25 cellular contexts compared by ENCODE assay signal in the genomic region with DNA sequence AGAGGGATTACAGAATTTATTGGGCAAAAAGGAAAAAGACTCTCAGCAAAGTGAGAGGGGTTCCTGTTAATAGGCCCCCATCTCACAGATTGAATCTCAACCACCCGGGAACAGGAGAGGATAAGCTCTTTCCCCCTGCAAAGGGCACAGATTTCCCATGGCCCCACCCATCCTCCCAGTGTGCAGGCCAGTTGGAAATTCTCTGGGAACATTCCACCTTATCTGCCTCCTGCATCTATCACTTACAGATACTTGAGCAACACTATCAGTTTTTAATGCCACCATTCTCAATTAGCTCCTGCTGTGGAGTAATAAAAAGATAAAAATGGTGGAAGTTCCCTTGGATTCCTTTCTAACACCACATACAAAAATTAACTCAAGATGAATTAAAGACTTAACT.
DNase-seq lines count a peak whose midpoint lies in the region; ATAC-seq and TF ChIP-seq lines count a peak whose summit lies in the region.
"Had no signal": no experiment of that assay in that cellular context is flagged by ENCODE, and none has a peak within 500 bp of the region (broad histone marks: within the 10 kb centered on the region; RNA-seq: fewer than 3 reads in every experiment).

No MANE protein-coding gene starts in this region.

- no peak overlapping the region for H3K23ac ChIP-seq in mesenchymal stem cell (ENCODE audit: low read length in 2 of 2)

- H3K9me3 ChIP-seq in endodermal cell (ENCODE audit: control insufficient read depth, low read length) (no peaks in the 10 kb centered on the region), mesenchymal stem cell (ENCODE audit: control insufficient read depth, low read length) (peaks cover 8% of the 10 kb centered on the region), neural progenitor cell (ENCODE audit: low read depth) (no peaks in the 10 kb centered on the region), upper lobe of left lung (no peaks in the 10 kb centered on the region), gastroesophageal sphincter (no peaks in the 10 kb centered on the region)
- H3K9me3 ChIP-seq: BE2C, BLaER1 had no signal

- no peak for ATAC-seq in upper lobe of left lung (ENCODE audit: low FRiP score in 2 of 2)
- ATAC-seq in gastroesophageal sphincter, result no peak
- ATAC-seq: GM12878 had no signal

- H3K4me1 Mint-ChIP-seq in endodermal cell, result peaks cover 20% of the 10 kb centered on the region
- H3K4me1 Mint-ChIP-seq in neural progenitor cell, result peaks cover 10% of the 10 kb centered on the region
- H3K4me1 Mint-ChIP-seq: CD14-positive monocyte; CD4-positive, alpha-beta memory T cell; CD8-positive, alpha-beta memory T cell had no signal

- no peak overlapping the region for H2BK12ac ChIP-seq in mesenchymal stem cell (ENCODE audit: low read length in 2 of 2)

- H3K27ac ChIP-seq in endodermal cell (ENCODE audit: low read depth, low read length), result no peak overlapping the region
- H3K27ac ChIP-seq in mesenchymal stem cell (ENCODE audit: low read length, poor library complexity, severe bottlenecking), result no peak overlapping the region
- no peak overlapping the region for H3K27ac ChIP-seq in neural progenitor cell
- H3K27ac ChIP-seq in upper lobe of left lung, result no peak overlapping the region
- no peak overlapping the region for H3K27ac ChIP-seq in substantia nigra (ENCODE audit: low read depth, low read length, poor library complexity, severe bottlenecking)
- no peak overlapping the region for H3K27ac ChIP-seq in gastroesophageal sphincter
- H3K27ac ChIP-seq: BLaER1 had no signal

- H4K8ac ChIP-seq in mesenchymal stem cell (ENCODE audit: low read length), result no peak overlapping the region

- H3K9ac ChIP-seq in endodermal cell (ENCODE audit: extremely low read depth, low read length, poor library complexity, severe bottlenecking), result no peak overlapping the region
- H3K9ac ChIP-seq in mesenchymal stem cell (ENCODE audit: low read length), result no peak overlapping the region
- H3K9ac ChIP-seq in neural progenitor cell, result no peak overlapping the region
- H3K9ac ChIP-seq: BLaER1 had no signal

- H3K4me3 Mint-ChIP-seq in endodermal cell (no peak overlapping the region), neural progenitor cell (no peak overlapping the region)
- H3K4me3 Mint-ChIP-seq: CD14-positive monocyte; CD4-positive, alpha-beta memory T cell; CD4-positive, CD25-positive, alpha-beta regulatory T cell; CD8-positive, alpha-beta memory T cell had no signal

- H3F3A ChIP-seq in neural progenitor cell (ENCODE audit: low read depth), result no peaks in the 10 kb centered on the region

- H2AFZ ChIP-seq in mesenchymal stem cell (ENCODE audit: low read depth, low read length) (no peak overlapping the region), neural progenitor cell (replicated peaks) (no peak overlapping the region)

- H3K18ac ChIP-seq in mesenchymal stem cell (ENCODE audit: low read depth in 1 of 2, low read length in 2 of 2), result no peak overlapping the region

- H3K4me3 ChIP-seq in endodermal cell (ENCODE audit: low read length), result no peak overlapping the region
- no peak overlapping the region for H3K4me3 ChIP-seq in mesenchymal stem cell (ENCODE audit: insufficient read depth in 1 of 2, low read depth in 1 of 2, low read length in 2 of 2)
- no peak overlapping the region for H3K4me3 ChIP-seq in neural progenitor cell
- H3K4me3 ChIP-seq in upper lobe of left lung, result no peak overlapping the region
- no peak overlapping the region for H3K4me3 ChIP-seq in gastroesophageal sphincter
- H3K4me3 ChIP-seq: BLaER1, GM12878 had no signal

- peaks cover 14% of the 10 kb centered on the region for H3K4me1 ChIP-seq in endodermal cell (ENCODE audit: control insufficient read depth, insufficient read depth, low read length)
- no peaks in the 10 kb centered on the region for H3K4me1 ChIP-seq in mesenchymal stem cell (ENCODE audit: control insufficient read depth, insufficient read depth, low read depth, low read length)
- peaks cover 14% of the 10 kb centered on the region for H3K4me1 ChIP-seq in neural progenitor cell
- H3K4me1 ChIP-seq in upper lobe of left lung, result no peaks in the 10 kb centered on the region
- no peaks in the 10 kb centered on the region for H3K4me1 ChIP-seq in gastroesophageal sphincter
- H3K4me1 ChIP-seq: BE2C, BLaER1 had no signal

- no peak overlapping the region for H3K4ac ChIP-seq in mesenchymal stem cell (ENCODE audit: low read depth in 1 of 2, low read length in 2 of 2)

- TF ChIP-seq CTCF in endodermal cell (conservative IDR thresholded peaks at IDR 0.05) (no peak), neural progenitor cell (IDR thresholded peaks at IDR 0.05) (no peak), upper lobe of left lung (IDR thresholded peaks at IDR 0.05) (no peak), gastroesophageal sphincter (IDR thresholded peaks at IDR 0.05) (no peak)

- no peaks in the 10 kb centered on the region for H4K20me1 ChIP-seq in neural progenitor cell (ENCODE audit: low read depth)
- H4K20me1 ChIP-seq: BLaER1 had no signal

- TF ChIP-seq EP300 in upper lobe of left lung (IDR thresholded peaks at IDR 0.05), result no peak
- no peak for TF ChIP-seq EP300 in gastroesophageal sphincter (IDR thresholded peaks at IDR 0.05)

- H3K14ac ChIP-seq in mesenchymal stem cell (ENCODE audit: low read length in 2 of 2), result no peak overlapping the region

- 69% methylated on average over 1 of the region's 1 CpG; no CpG with 5 or more reads in 1 of the 2 experiments for WGBS in endodermal cell (ENCODE audit: insufficient coverage in 1 of 2, insufficient read length in 1 of 2), 2 experiments
- WGBS in mesenchymal stem cell, result 23% methylated on average over 1 of the region's 1 CpG
- 55 to 60% methylated on average over 1 of the region's 1 CpG for WGBS in upper lobe of left lung, 2 donors
- WGBS in gastroesophageal sphincter (ENCODE audit: low coverage in 1 of 2), 2 donors, result 64 to 100% methylated on average over 1 of the region's 1 CpG

- H3K27me3 Mint-ChIP-seq in endodermal cell (ENCODE audit: insufficient read depth) (peaks cover 4% of the 10 kb centered on the region), neural progenitor cell (ENCODE audit: insufficient read depth, low read depth) (no peaks in the 10 kb centered on the region)
- H3K27me3 Mint-ChIP-seq: CD4-positive, alpha-beta memory T cell; CD4-positive, CD25-positive, alpha-beta regulatory T cell; CD8-positive, alpha-beta memory T cell had no signal

- no peaks in the 10 kb centered on the region for H3K79me2 ChIP-seq in neural progenitor cell (ENCODE audit: low read depth)

- H3K79me1 ChIP-seq in mesenchymal stem cell (replicated peaks; ENCODE audit: low read length, poor library complexity, severe bottlenecking), result no peaks in the 10 kb centered on the region

- DNase-seq in endodermal cell (peak; percentile 49), mesenchymal stem cell (peak; percentile 12), neural progenitor cell (ENCODE audit: low spot score) (peak; percentile 12), upper lobe of left lung (no peak), substantia nigra (lab: John Stamatoyannopoulos, UW) (no peak), OCI-M1 (lab: John Stamatoyannopoulos, UW) (no peak)
- DNase-seq: 8988T; ACHN; BE2C; C1 segment of cervical spinal cord; CD4-positive, alpha-beta memory T cell; CD4-positive, CD25-positive, alpha-beta regulatory T cell; CD8-positive, alpha-beta memory T cell; COR-L47; DMS 273 treated with DMSO at 0.1 percent for 48 hours; DMS153; DMS53; DMS79; DND-41; EL; GDM1 had no signal

- H3K27ac Mint-ChIP-seq in endodermal cell (no peak overlapping the region), neural progenitor cell (no peak overlapping the region)
- H3K27ac Mint-ChIP-seq: CD14-positive monocyte; CD4-positive, alpha-beta memory T cell; CD4-positive, CD25-positive, alpha-beta regulatory T cell had no signal

- no peak overlapping the region for H2AK5ac ChIP-seq in mesenchymal stem cell (ENCODE audit: low read length, severe bottlenecking)

- TF ChIP-seq POLR2A in upper lobe of left lung (IDR thresholded peaks at IDR 0.05) (no peak), gastroesophageal sphincter (IDR thresholded peaks at IDR 0.05) (no peak)

- H3K36me3 Mint-ChIP-seq in endodermal cell (ENCODE audit: low read depth) (no peaks in the 10 kb centered on the region), neural progenitor cell (no peaks in the 10 kb centered on the region)
- H3K36me3 Mint-ChIP-seq: CD14-positive monocyte; CD4-positive, alpha-beta memory T cell; CD4-positive, CD25-positive, alpha-beta regulatory T cell; CD8-positive, alpha-beta memory T cell had no signal

- no peak overlapping the region for H2BK120ac ChIP-seq in mesenchymal stem cell (ENCODE audit: low read depth, low read length)

- H4K91ac ChIP-seq in mesenchymal stem cell (ENCODE audit: low read length), result no peak overlapping the region

- no peak overlapping the region for H2BK15ac ChIP-seq in mesenchymal stem cell (ENCODE audit: low read depth, poor library complexity, severe bottlenecking)

- no peaks in the 10 kb centered on the region for H3K27me3 ChIP-seq in endodermal cell (ENCODE audit: control insufficient read depth, insufficient read depth, low read length, poor library complexity, severe bottlenecking)
- no peaks in the 10 kb centered on the region for H3K27me3 ChIP-seq in mesenchymal stem cell (ENCODE audit: control insufficient read depth in 1 of 2, insufficient read depth in 1 of 2, low read length in 2 of 2)
- H3K27me3 ChIP-seq in neural progenitor cell, result no peaks in the 10 kb centered on the region
- no peaks in the 10 kb centered on the region for H3K27me3 ChIP-seq in upper lobe of left lung
- H3K27me3 ChIP-seq in gastroesophageal sphincter, result no peaks in the 10 kb centered on the region
- H3K27me3 ChIP-seq: BE2C, BLaER1 had no signal

- no peaks in the 10 kb centered on the region for H3K9me3 Mint-ChIP-seq in endodermal cell
- H3K9me3 Mint-ChIP-seq in neural progenitor cell, result no peaks in the 10 kb centered on the region

- H2BK5ac ChIP-seq in mesenchymal stem cell (ENCODE audit: low read depth, low read length, poor library complexity, severe bottlenecking), result no peak overlapping the region

- H3K4me2 ChIP-seq in mesenchymal stem cell (ENCODE audit: low read length, poor library complexity, severe bottlenecking), result no peak overlapping the region
- H3K4me2 ChIP-seq in neural progenitor cell, result no peak overlapping the region
- H3K4me2 ChIP-seq: BLaER1 had no signal

- H3K36me3 ChIP-seq in endodermal cell (ENCODE audit: control insufficient read depth, insufficient read depth, low read length) (no peaks in the 10 kb centered on the region), mesenchymal stem cell (ENCODE audit: control insufficient read depth in 1 of 2, insufficient read depth in 2 of 2, low read depth in 1 of 2, low read length in 2 of 2) (no peaks in the 10 kb centered on the region), neural progenitor cell (no peaks in the 10 kb centered on the region), upper lobe of left lung (no peaks in the 10 kb centered on the region), gastroesophageal sphincter (no peaks in the 10 kb centered on the region)
- H3K36me3 ChIP-seq: BE2C, BLaER1 had no signal

Comparison
In these comparisons a context has a peak if more than half of its experiments do, and no peak if none do; other contexts are left out.
1. DNase-seq: peak in endodermal cell (single experiment), mesenchymal stem cell (single experiment) and neural progenitor cell (single experiment); none in upper lobe of left lung (0 of 2), substantia nigra (0 of 49) and OCI-M1 (single experiment).